Comparison of ENCODE assay signal across 1 cellular context in genomic region chr20:32357869-32358631, GRCh38.
TF ChIP-seq lines count a peak whose summit lies in the region.

TSS of gene ASXL1 (plus strand) at chr20:32358331. CDS start at chr20:32358776, 445 bp downstream.

TF ChIP-seq in GM12878, 131 proteins besides CTCF, POLR2A, EP300 and RAD21 (continued from another document and continues in another):
- no peak for TF ChIP-seq HSF1 (IDR thresholded peaks at IDR 0.05; ENCODE audit: low read depth, low read length)
- TF ChIP-seq CHD4 (IDR thresholded peaks at IDR 0.05), result no peak
- TF ChIP-seq SMAD5 (IDR thresholded peaks at IDR 0.05; ENCODE audit: low read depth), result peak; percentile 73
- TF ChIP-seq MXI1 (IDR thresholded peaks at IDR 0.05; ENCODE audit: low read depth, low read length), result no peak; the same call in 1 of the 2 replicates
- TF ChIP-seq TCF12 (IDR thresholded peaks at IDR 0.05; ENCODE audit: low read depth, low read length), result no peak
- TF ChIP-seq SPI1 (IDR thresholded peaks at IDR 0.05; ENCODE audit: borderline replicate concordance, insufficient read depth, low read depth, low read length), result no peak; the same call in none of the 2 replicates
- TF ChIP-seq MAX (IDR thresholded peaks at IDR 0.05; ENCODE audit: low read depth, low read length), result 0 out of 2 replicates have a peak, but pooled peaks have one; percentile 56
- TF ChIP-seq BCL11A (IDR thresholded peaks at IDR 0.05; ENCODE audit: low read depth, low read length), result no peak
- TF ChIP-seq ATF3 (IDR thresholded peaks at IDR 0.05; ENCODE audit: borderline replicate concordance, extremely low read depth, low read depth, low read length), result no peak
- no peak for TF ChIP-seq PRDM15 (CRISPR knock-in tag; IDR thresholded peaks at IDR 0.05)
- TF ChIP-seq ELK1 (IDR thresholded peaks at IDR 0.05; ENCODE audit: low read depth, low read length), result 0 out of 2 replicates have a peak, but pooled peaks have one; percentile 15
- TF ChIP-seq SRF (IDR thresholded peaks at IDR 0.05; ENCODE audit: low read depth in 2 of 2, low read length in 2 of 2), result no peak
- no peak for TF ChIP-seq SUZ12 (IDR thresholded peaks at IDR 0.05; ENCODE audit: unreplicated experiment)
- no peak; a peak in 1 of 4 replicates for TF ChIP-seq ETV6 (conservative IDR thresholded peaks at IDR 0.05 in 1 of 2, IDR thresholded peaks at IDR 0.05 in 1 of 2; ENCODE audit: borderline replicate concordance in 1 of 2, low read depth in 1 of 2)
- TF ChIP-seq GATAD2B (conservative IDR thresholded peaks at IDR 0.05; ENCODE audit: low read depth), result peak; percentile 75
- TF ChIP-seq PKNOX1 (IDR thresholded peaks at IDR 0.05), result peak; percentile 57; the same call in 1 of the 2 replicates
- TF ChIP-seq POLR2AphosphoS5 (IDR thresholded peaks at IDR 0.05; ENCODE audit: low read length), result peak; percentile 73
- no peak for TF ChIP-seq PAX8 (IDR thresholded peaks at IDR 0.05)
- peak; percentile 20; the same call in 1 of the 2 replicates for TF ChIP-seq RUNX3 (IDR thresholded peaks at IDR 0.05; ENCODE audit: low read length)
- no peak for TF ChIP-seq RFX5 (IDR thresholded peaks at IDR 0.05; ENCODE audit: low read depth, low read length)
- TF ChIP-seq NFYA (IDR thresholded peaks at IDR 0.05; ENCODE audit: borderline replicate concordance, low read depth, low read length), result no peak
- TF ChIP-seq HCFC1 (IDR thresholded peaks at IDR 0.05; ENCODE audit: low read length), result peak; percentile 97
- peak in 1 of 2 experiments; percentile 77; a peak in 1 of 3 replicates for TF ChIP-seq EGR1 (IDR thresholded peaks at IDR 0.05; ENCODE audit: borderline replicate concordance in 1 of 2, low read depth in 2 of 2, low read length in 2 of 2)
- TF ChIP-seq RAD51 (IDR thresholded peaks at IDR 0.05), result no peak
- peak; percentile 98 for TF ChIP-seq BRCA1 (IDR thresholded peaks at IDR 0.05; ENCODE audit: low read depth, low read length)
- no peak for TF ChIP-seq USF1 (IDR thresholded peaks at IDR 0.05; ENCODE audit: borderline replicate concordance, extremely low read length, insufficient read depth, low read depth, low read length)
- no peak for TF ChIP-seq ZNF622 (IDR thresholded peaks at IDR 0.05)
- 0 out of 2 replicates have a peak, but pooled peaks have one; percentile 47 for TF ChIP-seq ASH2L (IDR thresholded peaks at IDR 0.05; ENCODE audit: borderline replicate concordance, low read depth)
- TF ChIP-seq NBN (IDR thresholded peaks at IDR 0.05), result peak; percentile 89; the same call in 1 of the 2 replicates
- TF ChIP-seq POLR2AphosphoS2 (IDR thresholded peaks at IDR 0.05; ENCODE audit: low read depth, low read length), result peak; percentile 69; the same call in 1 of the 2 replicates
- TF ChIP-seq BHLHE40 (IDR thresholded peaks at IDR 0.05; ENCODE audit: borderline replicate concordance in 1 of 2, low read depth in 2 of 2, low read length in 1 of 2), result peak; percentile 21 to 47; a peak in 2 of 4 replicates
- no peak for TF ChIP-seq HDAC2 (IDR thresholded peaks at IDR 0.05)
- TF ChIP-seq SMAD1 (IDR thresholded peaks at IDR 0.05; ENCODE audit: low read depth, partially characterized antibody), result no peak
- peak; percentile 95 for TF ChIP-seq ZBTB40 (IDR thresholded peaks at IDR 0.05; ENCODE audit: borderline replicate concordance)
- TF ChIP-seq SREBF2 (IDR thresholded peaks at IDR 0.05; ENCODE audit: low read length), result no peak
- peak; percentile 89 for TF ChIP-seq TAF1 (IDR thresholded peaks at IDR 0.05; ENCODE audit: borderline replicate concordance, low read depth, low read length)
- TF ChIP-seq CEBPZ (IDR thresholded peaks at IDR 0.05; ENCODE audit: low read depth, low read length), result no peak
